In genomic region chr13:40377783-40378182, GRCh38 we compare ENCODE assay signal across 10 cellular contexts.
A peak's percentile ranks its signal among the peaks of the same experiment; 100 is the strongest.
DNase-seq lines count a peak whose midpoint lies in the region; ATAC-seq and TF ChIP-seq lines count a peak whose summit lies in the region.
"Had no signal": no experiment of that assay in that cellular context is flagged by ENCODE, and none has a peak within 500 bp of the region (broad histone marks: within the 10 kb centered on the region; RNA-seq: fewer than 3 reads in every experiment).

No MANE protein-coding gene starts in this region.

- no peak overlapping the region for H3K4me2 ChIP-seq in neural progenitor cell

- peaks cover 7% of the 10 kb centered on the region for H3K4me1 ChIP-seq in neural progenitor cell

- H3K4me3 Mint-ChIP-seq in activated CD8-positive, alpha-beta T cell treated with anti-CD3 and anti-CD28 coated beads for 36 hours: no peak overlapping the region
- H3K4me3 Mint-ChIP-seq in activated CD8-positive, alpha-beta T cell treated with anti-CD3 and anti-CD28 coated beads, Interleukin-2, amount 10 ng/mL, durations not matched to agents 7 days and 5 days: no peak overlapping the region
- H3K4me3 Mint-ChIP-seq in memory B cell (no peak overlapping the region), neural progenitor cell (no peak overlapping the region)
- H3K4me3 Mint-ChIP-seq in stimulated activated memory B cell treated with anti-CD40 and anti-IgM and Interleukin-4, amounts not matched to agents 10 μg/mL and 1 μg/mL and 100 μg/mL, for 72 hours: no peak overlapping the region
- H3K4me3 Mint-ChIP-seq: natural killer cell had no signal

- H2AFZ ChIP-seq in neural progenitor cell (replicated peaks): no peak overlapping the region

- CTCF ChIA-PET in activated CD8-positive, alpha-beta T cell treated with anti-CD3 and anti-CD28 coated beads for 36 hours (lab: Charles Lee): no interaction called here
- CTCF ChIA-PET in activated CD8-positive, alpha-beta T cell treated with anti-CD3 and anti-CD28 coated beads, Interleukin-2, amount 10 ng/mL, durations not matched to agents 7 days and 5 days (lab: Charles Lee): no interaction called here

- H3K79me2 ChIP-seq in neural progenitor cell (ENCODE audit: low read depth): no peaks in the 10 kb centered on the region

- peak overlapping the region; percentile 63 for H3K27ac Mint-ChIP-seq in activated CD8-positive, alpha-beta T cell treated with anti-CD3 and anti-CD28 coated beads for 36 hours
- no peak overlapping the region for H3K27ac Mint-ChIP-seq in activated CD8-positive, alpha-beta T cell treated with anti-CD3 and anti-CD28 coated beads, Interleukin-2, amount 10 ng/mL, durations not matched to agents 7 days and 5 days
- H3K27ac Mint-ChIP-seq in memory B cell: no peak overlapping the region
- peak overlapping the region; percentile 22 for H3K27ac Mint-ChIP-seq in stimulated activated memory B cell treated with anti-CD40 and anti-IgM and Interleukin-4, amounts not matched to agents 10 μg/mL and 1 μg/mL and 100 μg/mL, for 72 hours
- H3K27ac Mint-ChIP-seq in neural progenitor cell: no peak overlapping the region
- H3K27ac Mint-ChIP-seq: natural killer cell had no signal

- H3K9ac ChIP-seq in neural progenitor cell: no peak overlapping the region

- peak; percentile 84 for ATAC-seq in activated CD8-positive, alpha-beta T cell treated with anti-CD3 and anti-CD28 coated beads for 36 hours
- no peak for ATAC-seq in activated CD8-positive, alpha-beta T cell treated with anti-CD3 and anti-CD28 coated beads, Interleukin-2, amount 10 ng/mL, durations not matched to agents 7 days and 5 days
- ATAC-seq in memory B cell (ENCODE audit: low read depth) (peak; percentile 29), GM18858 (IDR thresholded peaks at IDR 0.05; ENCODE audit: unreplicated experiment) (no peak)
- peak; percentile 85 for ATAC-seq in stimulated activated memory B cell treated with anti-CD40 and anti-IgM and Interleukin-4, amounts not matched to agents 10 μg/mL and 1 μg/mL and 100 μg/mL, for 72 hours
- ATAC-seq: natural killer cell had no signal

- H3K27me3 Mint-ChIP-seq in activated CD8-positive, alpha-beta T cell treated with anti-CD3 and anti-CD28 coated beads for 36 hours: no peaks in the 10 kb centered on the region
- H3K27me3 Mint-ChIP-seq in activated CD8-positive, alpha-beta T cell treated with anti-CD3 and anti-CD28 coated beads, Interleukin-2, amount 10 ng/mL, durations not matched to agents 7 days and 5 days (ENCODE audit: low read depth): no peaks in the 10 kb centered on the region
- H3K27me3 Mint-ChIP-seq in memory B cell (no peaks in the 10 kb centered on the region), neural progenitor cell (ENCODE audit: insufficient read depth, low read depth) (peaks cover 24% of the 10 kb centered on the region)
- no peaks in the 10 kb centered on the region for H3K27me3 Mint-ChIP-seq in stimulated activated memory B cell treated with anti-CD40 and anti-IgM and Interleukin-4, amounts not matched to agents 10 μg/mL and 1 μg/mL and 100 μg/mL, for 72 hours

- H4K20me1 ChIP-seq in neural progenitor cell (ENCODE audit: low read depth): no peaks in the 10 kb centered on the region

- H3K36me3 Mint-ChIP-seq in activated CD8-positive, alpha-beta T cell treated with anti-CD3 and anti-CD28 coated beads for 36 hours (ENCODE audit: low read depth): peaks cover 6% of the 10 kb centered on the region
- peaks cover 14% of the 10 kb centered on the region for H3K36me3 Mint-ChIP-seq in activated CD8-positive, alpha-beta T cell treated with anti-CD3 and anti-CD28 coated beads, Interleukin-2, amount 10 ng/mL, durations not matched to agents 7 days and 5 days (ENCODE audit: low read depth)
- H3K36me3 Mint-ChIP-seq in memory B cell: peaks cover 2% of the 10 kb centered on the region
- peaks cover 10% of the 10 kb centered on the region for H3K36me3 Mint-ChIP-seq in stimulated activated memory B cell treated with anti-CD40 and anti-IgM and Interleukin-4, amounts not matched to agents 10 μg/mL and 1 μg/mL and 100 μg/mL, for 72 hours
- H3K36me3 Mint-ChIP-seq in neural progenitor cell: no peaks in the 10 kb centered on the region
- H3K36me3 Mint-ChIP-seq: natural killer cell had no signal

- no peaks in the 10 kb centered on the region for H3K36me3 ChIP-seq in neural progenitor cell

- peak; percentile 79 for DNase-seq in activated CD8-positive, alpha-beta T cell treated with anti-CD3 and anti-CD28 coated beads for 36 hours
- DNase-seq in activated CD8-positive, alpha-beta T cell treated with anti-CD3 and anti-CD28 coated beads, Interleukin-2, amount 10 ng/mL, durations not matched to agents 7 days and 5 days: no peak
- peak; percentile 38 for DNase-seq in activated naive CD4-positive, alpha-beta T cell treated with anti-CD3 and anti-CD28 coated beads, Interleukin-2, amount 50 U/mL, for 16 hours
- DNase-seq in memory B cell (ENCODE audit: low spot score in 2 of 2) (no peak), neural progenitor cell (ENCODE audit: low spot score) (no peak)
- no peak for DNase-seq in effector CD4-positive, alpha-beta T cell
- DNase-seq: natural killer cell, T1000 had no signal

- peaks cover 14% of the 10 kb centered on the region for H3K9me3 Mint-ChIP-seq in activated CD8-positive, alpha-beta T cell treated with anti-CD3 and anti-CD28 coated beads for 36 hours
- H3K9me3 Mint-ChIP-seq in activated CD8-positive, alpha-beta T cell treated with anti-CD3 and anti-CD28 coated beads, Interleukin-2, amount 10 ng/mL, durations not matched to agents 7 days and 5 days (ENCODE audit: insufficient read depth): peaks cover 16% of the 10 kb centered on the region
- peaks cover 4% of the 10 kb centered on the region for H3K9me3 Mint-ChIP-seq in memory B cell
- H3K9me3 Mint-ChIP-seq in stimulated activated memory B cell treated with anti-CD40 and anti-IgM and Interleukin-4, amounts not matched to agents 10 μg/mL and 1 μg/mL and 100 μg/mL, for 72 hours: peaks cover 6% of the 10 kb centered on the region
- H3K9me3 Mint-ChIP-seq in neural progenitor cell: peaks cover 5% of the 10 kb centered on the region
- H3K9me3 Mint-ChIP-seq: natural killer cell had no signal

- no peak for TF ChIP-seq CTCF in activated CD8-positive, alpha-beta T cell treated with anti-CD3 and anti-CD28 coated beads for 36 hours (IDR thresholded peaks at IDR 0.05)
- no peak for TF ChIP-seq CTCF in neural progenitor cell (IDR thresholded peaks at IDR 0.05)

- H3K4me3 ChIP-seq in neural progenitor cell: no peak overlapping the region

- H3K4me1 Mint-ChIP-seq in activated CD8-positive, alpha-beta T cell treated with anti-CD3 and anti-CD28 coated beads for 36 hours (ENCODE audit: low read depth): peaks cover 38% of the 10 kb centered on the region
- peaks cover 27% of the 10 kb centered on the region for H3K4me1 Mint-ChIP-seq in activated CD8-positive, alpha-beta T cell treated with anti-CD3 and anti-CD28 coated beads, Interleukin-2, amount 10 ng/mL, durations not matched to agents 7 days and 5 days (ENCODE audit: low read depth)
- H3K4me1 Mint-ChIP-seq in memory B cell (peaks cover 26% of the 10 kb centered on the region), neural progenitor cell (peaks cover 26% of the 10 kb centered on the region)
- H3K4me1 Mint-ChIP-seq in stimulated activated memory B cell treated with anti-CD40 and anti-IgM and Interleukin-4, amounts not matched to agents 10 μg/mL and 1 μg/mL and 100 μg/mL, for 72 hours: peaks cover 43% of the 10 kb centered on the region

- H3K9me3 ChIP-seq in neural progenitor cell (ENCODE audit: low read depth): no peaks in the 10 kb centered on the region

- intact Hi-C loops in activated CD8-positive, alpha-beta T cell treated with anti-CD3 and anti-CD28 coated beads for 36 hours (cut with micrococcal nuclease): no loop called here

- no peaks in the 10 kb centered on the region for H3K27me3 ChIP-seq in neural progenitor cell

- no peaks in the 10 kb centered on the region for H3F3A ChIP-seq in neural progenitor cell (ENCODE audit: low read depth)

- POLR2A ChIA-PET in activated CD8-positive, alpha-beta T cell treated with anti-CD3 and anti-CD28 coated beads for 36 hours (lab: Charles Lee): interaction anchor here (1.0 to 1.1 kb wide), 2 partner anchors 12 to 140 kb away, joined by 3 to 4 read pairs; no protein-coding TSS in a partner anchor
- POLR2A ChIA-PET in activated CD8-positive, alpha-beta T cell treated with anti-CD3 and anti-CD28 coated beads, Interleukin-2, amount 10 ng/mL, durations not matched to agents 7 days and 5 days (lab: Charles Lee): interaction anchor here (3.8 kb wide), 1 partner anchor 11 kb away, joined by 15 read pairs; no protein-coding TSS in a partner anchor

- no peak overlapping the region for H3K27ac ChIP-seq in neural progenitor cell

Comparison
In these comparisons a context has a peak if more than half of its experiments do, and no peak if none do; other contexts are left out.
1. ATAC-seq: peak in activated CD8-positive, alpha-beta T cell treated with anti-CD3 and anti-CD28 coated beads for 36 hours (single experiment), memory B cell (single experiment) and stimulated activated memory B cell treated with anti-CD40 and anti-IgM and Interleukin-4, amounts not matched to agents 10 μg/mL and 1 μg/mL and 100 μg/mL, for 72 hours (single experiment); none in activated CD8-positive, alpha-beta T cell treated with anti-CD3 and anti-CD28 coated beads, Interleukin-2, amount 10 ng/mL, durations not matched to agents 7 days and 5 days (single experiment) and GM18858 (single experiment).
2. DNase-seq: peak in activated CD8-positive, alpha-beta T cell treated with anti-CD3 and anti-CD28 coated beads for 36 hours (single experiment) and activated naive CD4-positive, alpha-beta T cell treated with anti-CD3 and anti-CD28 coated beads, Interleukin-2, amount 50 U/mL, for 16 hours (single experiment); none in activated CD8-positive, alpha-beta T cell treated with anti-CD3 and anti-CD28 coated beads, Interleukin-2, amount 10 ng/mL, durations not matched to agents 7 days and 5 days (single experiment), memory B cell (0 of 2), effector CD4-positive, alpha-beta T cell (single experiment) and neural progenitor cell (single experiment).
3. H3K27ac Mint-ChIP-seq: peak in activated CD8-positive, alpha-beta T cell treated with anti-CD3 and anti-CD28 coated beads for 36 hours (single experiment) and stimulated activated memory B cell treated with anti-CD40 and anti-IgM and Interleukin-4, amounts not matched to agents 10 μg/mL and 1 μg/mL and 100 μg/mL, for 72 hours (single experiment); none in activated CD8-positive, alpha-beta T cell treated with anti-CD3 and anti-CD28 coated beads, Interleukin-2, amount 10 ng/mL, durations not matched to agents 7 days and 5 days (single experiment), memory B cell (single experiment) and neural progenitor cell (single experiment).